11 cellular contexts compared by ENCODE assay signal in the genomic region with DNA sequence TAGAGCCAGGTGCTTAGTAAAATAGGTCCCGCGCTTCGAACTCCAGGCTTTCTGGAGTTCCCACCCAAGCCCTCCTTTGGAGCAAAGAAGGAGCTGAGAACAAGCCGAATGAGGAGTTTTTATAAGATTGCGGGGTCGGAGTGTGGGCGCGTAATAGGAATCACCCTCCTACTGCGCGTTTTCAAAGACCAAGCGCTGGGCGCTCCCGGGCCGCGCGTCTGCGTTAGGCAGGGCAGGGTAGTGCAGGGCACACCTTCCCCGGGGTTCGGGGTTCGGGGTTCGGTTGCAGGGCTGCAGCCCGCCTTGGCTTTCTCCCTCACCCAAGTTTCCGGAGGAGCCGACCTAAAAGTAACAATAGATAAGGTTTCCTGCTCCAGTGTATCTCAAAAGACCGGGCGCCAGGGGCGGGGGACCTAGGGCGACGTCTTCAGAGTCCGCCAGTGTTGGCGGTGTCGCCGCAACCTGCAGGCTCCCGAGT. TPM values are rescaled to one million over a fixed set of nuclear protein-coding genes. Genes with fewer than 3 reads are reported as not detected.
DNase-seq lines count a peak whose midpoint lies in the region; ATAC-seq and TF ChIP-seq lines count a peak whose summit lies in the region.
"Had no signal": no experiment of that assay in that cellular context is flagged by ENCODE, and none has a peak within 500 bp of the region (broad histone marks: within the 10 kb centered on the region; RNA-seq: fewer than 3 reads in every experiment).

No MANE protein-coding gene starts in this region.

- H3K27me3 Mint-ChIP-seq in activated naive CD8-positive, alpha-beta T cell treated with anti-CD3 and anti-CD28 coated beads for 36 hours = peaks cover 74% of the 10 kb centered on the region
- peaks cover 60% of the 10 kb centered on the region for H3K27me3 Mint-ChIP-seq in activated naive CD8-positive, alpha-beta T cell treated with anti-CD3 and anti-CD28 coated beads, Interleukin-2, amount 50 U/mL, for 24 hours

- TF ChIP-seq POLR2A in esophagus muscularis mucosa (IDR thresholded peaks at IDR 0.05; ENCODE audit: low read depth) = no peak

- no peak overlapping the region for H3K4me3 Mint-ChIP-seq in activated naive CD8-positive, alpha-beta T cell treated with anti-CD3 and anti-CD28 coated beads for 36 hours
- no peak overlapping the region for H3K4me3 Mint-ChIP-seq in activated naive CD8-positive, alpha-beta T cell treated with anti-CD3 and anti-CD28 coated beads, Interleukin-2, amount 50 U/mL, for 24 hours

- H3K27ac Mint-ChIP-seq in activated naive CD8-positive, alpha-beta T cell treated with anti-CD3 and anti-CD28 coated beads for 36 hours = no peak overlapping the region
- H3K27ac Mint-ChIP-seq in activated naive CD8-positive, alpha-beta T cell treated with anti-CD3 and anti-CD28 coated beads, Interleukin-2, amount 50 U/mL, for 24 hours = no peak overlapping the region

- H3K9me3 ChIP-seq in esophagus muscularis mucosa = peaks cover 0 to 5% (median 4%) of the 10 kb centered on the region in 4 donors
- no peaks in the 10 kb centered on the region for H3K9me3 ChIP-seq in mucosa of stomach (ENCODE audit: control insufficient read depth, low read length)

- WGBS in esophagus muscularis mucosa = 7% methylated on average over 8 of the region's 34 CpGs
- 2% methylated on average over 34 of the region's 34 CpGs for WGBS in urinary bladder

- ATAC-seq in activated naive CD8-positive, alpha-beta T cell treated with anti-CD3 and anti-CD28 coated beads, Interleukin-2, amount 50 U/mL, for 24 hours = no peak
- ATAC-seq in esophagus mucosa = no peak

- no peaks in the 10 kb centered on the region for H3K36me3 ChIP-seq in esophagus muscularis mucosa
- peaks cover 3% of the 10 kb centered on the region for H3K36me3 ChIP-seq in mucosa of stomach (ENCODE audit: control insufficient read depth, insufficient read depth, low read length)
- H3K36me3 ChIP-seq in urinary bladder (ENCODE audit: insufficient read depth) = no peaks in the 10 kb centered on the region

- no peak for TF ChIP-seq EP300 in esophagus muscularis mucosa (IDR thresholded peaks at IDR 0.05)

- DNase-seq in activated naive CD8-positive, alpha-beta T cell treated with anti-CD3 and anti-CD28 coated beads for 36 hours = peak; percentile 3
- DNase-seq in activated naive CD8-positive, alpha-beta T cell treated with anti-CD3 and anti-CD28 coated beads, Interleukin-2, amount 50 U/mL, for 24 hours = no peak
- DNase-seq in esophagus muscularis mucosa (ENCODE audit: extremely low spot score) = no peak
- DNase-seq in NCI-H748 treated with DMSO at 0.1 percent for 48 hours (lab: John Stamatoyannopoulos, UW) = no peak
- DNase-seq in GOT3 (lab: John Stamatoyannopoulos, UW) = no peak
- DNase-seq: activated CD8-positive, alpha-beta memory T cell treated with anti-CD3 and anti-CD28 coated beads for 24 hours; NCI-H446 had no signal

- H3K4me1 Mint-ChIP-seq in activated naive CD8-positive, alpha-beta T cell treated with anti-CD3 and anti-CD28 coated beads for 36 hours = peaks cover 20% of the 10 kb centered on the region
- H3K4me1 Mint-ChIP-seq in activated naive CD8-positive, alpha-beta T cell treated with anti-CD3 and anti-CD28 coated beads, Interleukin-2, amount 50 U/mL, for 24 hours = peaks cover 17% of the 10 kb centered on the region

- no peak overlapping the region for H3K27ac ChIP-seq in esophagus muscularis mucosa (replicated peaks in 1 of 4)
- no peak overlapping the region for H3K27ac ChIP-seq in urinary bladder (ENCODE audit: low read depth)

- H3K9ac ChIP-seq in mucosa of stomach (ENCODE audit: low read length) = peak overlapping the region; percentile 64

- intact Hi-C loops in esophagus muscularis mucosa (cut with DNase I) = no loop called here

- no peak for TF ChIP-seq CTCF in esophagus muscularis mucosa (IDR thresholded peaks at IDR 0.05)

- H3K4me1 ChIP-seq in esophagus muscularis mucosa (peaks cover 0 to 44% (median 33%) of the 10 kb centered on the region in 4 donors), mucosa of stomach (ENCODE audit: control insufficient read depth, insufficient read depth, low read length) (peaks cover 8% of the 10 kb centered on the region), urinary bladder (ENCODE audit: insufficient read depth) (no peaks in the 10 kb centered on the region)

- H3K4me3 ChIP-seq in esophagus muscularis mucosa (peak overlapping the region; percentile 41 to 54 (median 43)), mucosa of stomach (ENCODE audit: low read length) (peak overlapping the region; percentile 94), urinary bladder (ENCODE audit: low read depth, low read length) (peak overlapping the region; percentile 44)

- H3K36me3 Mint-ChIP-seq in activated naive CD8-positive, alpha-beta T cell treated with anti-CD3 and anti-CD28 coated beads for 36 hours = peaks cover 5% of the 10 kb centered on the region
- peaks cover 2% of the 10 kb centered on the region for H3K36me3 Mint-ChIP-seq in activated naive CD8-positive, alpha-beta T cell treated with anti-CD3 and anti-CD28 coated beads, Interleukin-2, amount 50 U/mL, for 24 hours (ENCODE audit: low read depth)

- H3K9me3 Mint-ChIP-seq in activated naive CD8-positive, alpha-beta T cell treated with anti-CD3 and anti-CD28 coated beads for 36 hours = no peaks in the 10 kb centered on the region
- no peaks in the 10 kb centered on the region for H3K9me3 Mint-ChIP-seq in activated naive CD8-positive, alpha-beta T cell treated with anti-CD3 and anti-CD28 coated beads, Interleukin-2, amount 50 U/mL, for 24 hours

- H3K27me3 ChIP-seq in esophagus muscularis mucosa = peaks cover 0 to 61% (median 10%) of the 10 kb centered on the region in 4 donors
- H3K27me3 ChIP-seq in mucosa of stomach (ENCODE audit: control insufficient read depth, insufficient read depth, low read length) = peaks cover 12% of the 10 kb centered on the region

RNA-seq across cellular contexts. Expression of a gene that starts 3.6 kb away (rescaled TPM):
- not detected for total RNA-seq in activated naive CD8-positive, alpha-beta T cell treated with anti-CD3 and anti-CD28 coated beads for 36 hours
- under 1 TPM; 0.33 to 0.97 (median 0.58) TPM for total RNA-seq in esophagus muscularis mucosa
- total RNA-seq in urinary bladder = 0.37 TPM
- polyA plus RNA-seq in urinary bladder = 2.6 TPM
- 0.08 TPM for total RNA-seq in esophagus mucosa
- total RNA-seq: SK-MEL-5 had no signal

RNA-seq across cellular contexts. Expression of a gene that starts 44.6 kb away (rescaled TPM):
- total RNA-seq in activated naive CD8-positive, alpha-beta T cell treated with anti-CD3 and anti-CD28 coated beads for 36 hours = not detected
- total RNA-seq in esophagus muscularis mucosa = 10 to 100 TPM; 23.7 to 50.2 (median 38.0) TPM
- 27.5 TPM for total RNA-seq in urinary bladder
- 56.8 TPM for polyA plus RNA-seq in urinary bladder
- 4.1 TPM for total RNA-seq in esophagus mucosa
- total RNA-seq: SK-MEL-5 had no signal

Comparison
In these comparisons a context has a peak if more than half of its experiments do, and no peak if none do; other contexts are left out.
1. H3K4me3 ChIP-seq: peak in every context shown above with its lines; median percentile 94 in mucosa of stomach; 44 in urinary bladder; 43 in esophagus muscularis mucosa.